In the genomic region with DNA sequence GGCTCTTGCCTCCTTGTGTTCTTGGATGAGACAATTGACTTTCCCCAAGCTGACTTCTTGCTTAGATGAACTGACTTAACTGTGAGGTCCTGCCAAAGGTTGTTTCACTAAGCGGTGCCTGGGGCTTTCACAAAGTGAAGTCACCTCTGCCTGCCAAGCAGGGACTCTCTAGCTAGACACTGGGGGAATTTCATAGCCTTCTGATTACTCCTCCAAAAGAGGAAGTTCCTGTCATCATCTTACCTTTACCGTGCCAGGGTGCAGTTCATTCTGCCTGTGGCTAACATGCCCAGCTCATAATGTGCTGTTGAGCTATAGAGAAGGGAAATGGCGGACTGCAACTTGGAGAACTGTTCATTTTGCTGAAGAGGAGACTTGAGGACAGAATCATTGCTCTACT, we compare ENCODE assay signal across 11 cellular contexts.
DNase-seq lines count a peak whose midpoint lies in the region; ATAC-seq lines count a peak whose summit lies in the region.
"Had no signal": no experiment of that assay in that cellular context is flagged by ENCODE, and none has a peak within 500 bp of the region (broad histone marks: within the 10 kb centered on the region; RNA-seq: fewer than 3 reads in every experiment).

No MANE protein-coding gene starts in this region.

- ATAC-seq in GM19023 (IDR thresholded peaks at IDR 0.05; ENCODE audit: unreplicated experiment) (peak; percentile 95), GM21737 (IDR thresholded peaks at IDR 0.05; ENCODE audit: unreplicated experiment) (peak; percentile 91), HG03159 (IDR thresholded peaks at IDR 0.05; ENCODE audit: unreplicated experiment) (peak; percentile 93)
- ATAC-seq: activated T-helper 17 cell treated with anti-CD3 and anti-CD28 coated beads, Interleukin-2, amount 50 U/mL, for 72 hours had no signal

- DNase-seq in kidney tubule cell (ENCODE audit: low spot score) (peak; percentile 32), NCI-H1417 (lab: John Stamatoyannopoulos, UW) (no peak), cortex of kidney (lab: John Stamatoyannopoulos, UW) (no peak), NCI-H2196 treated with DMSO at 0.1 percent for 48 hours (lab: John Stamatoyannopoulos, UW; ENCODE audit: unreplicated experiment) (no peak), NCI-H1105 treated with DMSO at 0.1 percent for 48 hours (lab: John Stamatoyannopoulos, UW) (no peak)
- DNase-seq: Calu3, SJCRH30 had no signal
